ENCODE assay signal across 21 cellular contexts in genomic region chr16:24784121-24784520, GRCh38.
"Had no signal": no experiment of that assay in that cellular context is flagged by ENCODE, and none has a peak within 500 bp of the region (broad histone marks: within the 10 kb centered on the region; RNA-seq: fewer than 3 reads in every experiment).

No MANE protein-coding gene starts in this region.

- ATAC-seq: sciatic nerve; stimulated activated memory B cell treated with anti-CD40 and anti-IgM and Interleukin-4, amounts not matched to agents 10 μg/mL and 1 μg/mL and 100 μg/mL, for 72 hours; T-cell; upper lobe of right lung had no signal

- H3K4me1 Mint-ChIP-seq: activated naive CD8-positive, alpha-beta T cell treated with anti-CD3 and anti-CD28 coated beads, Interleukin-2, amount 10 ng/mL, durations not matched to agents 7 days and 5 days; endodermal cell; mesothelial cell of epicardium had no signal

- H3K4me3 Mint-ChIP-seq: activated naive CD8-positive, alpha-beta T cell treated with anti-CD3 and anti-CD28 coated beads, Interleukin-2, amount 10 ng/mL, durations not matched to agents 7 days and 5 days; brain; endodermal cell; mesothelial cell of epicardium; stimulated activated memory B cell treated with anti-CD40 and anti-IgM and Interleukin-4, amounts not matched to agents 10 μg/mL and 1 μg/mL and 100 μg/mL, for 72 hours; T-cell had no signal

- H3K9me3 Mint-ChIP-seq: activated naive CD8-positive, alpha-beta T cell treated with anti-CD3 and anti-CD28 coated beads, Interleukin-2, amount 10 ng/mL, durations not matched to agents 7 days and 5 days; brain; endodermal cell; mesothelial cell of epicardium; stimulated activated memory B cell treated with anti-CD40 and anti-IgM and Interleukin-4, amounts not matched to agents 10 μg/mL and 1 μg/mL and 100 μg/mL, for 72 hours; T-cell had no signal

- DNase-seq: activated CD4-positive, alpha-beta T cell treated with anti-CD3 and anti-CD28 coated beads, Interleukin-2, amount 50 U/mL, for 1 hour; activated CD4-positive, CD25-positive, alpha-beta regulatory T cell treated with anti-CD3 and anti-CD28 coated beads, Interleukin-2, amount 50 U/mL, for 72 hours; activated CD8-positive, alpha-beta memory T cell treated with anti-CD3 and anti-CD28 coated beads, Interleukin-2, amount 50 U/mL, for 4 hours; activated naive CD4-positive, alpha-beta T cell; activated naive CD8-positive, alpha-beta T cell treated with anti-CD3 and anti-CD28 coated beads, Interleukin-2, amount 10 ng/mL, durations not matched to agents 7 days and 5 days; caudate nucleus; dorsolateral prefrontal cortex; endodermal cell; foreskin fibroblast; occipital lobe; stimulated activated CD4-positive, alpha-beta T cell treated with anti-CD3 and anti-CD28 coated beads, Interleukin-4, amount 100 ng/mL, for 4 hours; T-cell; T1000; upper lobe of right lung had no signal

- H3K27me3 ChIP-seq: dorsolateral prefrontal cortex, hepatocyte, upper lobe of right lung had no signal

- H3K27ac Mint-ChIP-seq: activated naive CD8-positive, alpha-beta T cell treated with anti-CD3 and anti-CD28 coated beads, Interleukin-2, amount 10 ng/mL, durations not matched to agents 7 days and 5 days; endodermal cell; mesothelial cell of epicardium; stimulated activated memory B cell treated with anti-CD40 and anti-IgM and Interleukin-4, amounts not matched to agents 10 μg/mL and 1 μg/mL and 100 μg/mL, for 72 hours; T-cell had no signal

- H3K27me3 Mint-ChIP-seq: activated naive CD8-positive, alpha-beta T cell treated with anti-CD3 and anti-CD28 coated beads, Interleukin-2, amount 10 ng/mL, durations not matched to agents 7 days and 5 days; brain; stimulated activated memory B cell treated with anti-CD40 and anti-IgM and Interleukin-4, amounts not matched to agents 10 μg/mL and 1 μg/mL and 100 μg/mL, for 72 hours; T-cell had no signal

- H3K27ac ChIP-seq: epithelial cell of prostate, hepatocyte, thoracic aorta, upper lobe of right lung had no signal

- H3K9me3 ChIP-seq: thoracic aorta, upper lobe of right lung had no signal
